Comparison of ENCODE assay signal across 18 cellular contexts in the genomic region with DNA sequence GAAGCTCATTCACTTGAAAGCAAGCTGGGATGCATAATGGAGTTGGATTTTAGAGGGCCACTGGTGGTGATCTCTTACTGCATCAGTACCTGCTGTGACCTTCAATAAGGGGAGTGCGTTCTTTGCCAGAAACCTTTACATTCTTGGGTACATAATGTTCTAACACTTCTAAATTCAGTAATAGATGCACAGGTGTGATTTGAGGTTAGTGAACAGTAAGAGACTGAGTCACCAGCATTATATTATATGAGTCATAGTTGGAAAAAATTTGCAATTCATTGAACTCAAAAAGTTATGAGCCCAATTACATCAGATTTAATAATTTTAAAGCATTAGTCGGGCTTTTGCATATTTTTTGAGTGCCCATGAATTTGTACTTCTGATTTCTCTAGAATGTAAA.
DNase-seq lines count a peak whose midpoint lies in the region; ATAC-seq, FAIRE-seq and TF ChIP-seq lines count a peak whose summit lies in the region.
"Had no signal": no experiment of that assay in that cellular context is flagged by ENCODE, and none has a peak within 500 bp of the region (broad histone marks: within the 10 kb centered on the region; RNA-seq: fewer than 3 reads in every experiment).

No MANE protein-coding gene starts in this region.

- no TSS peak for BruUV-seq in PC-3 (replicated peaks; lab: Mats Ljungman, UMichigan)

- H3K9ac ChIP-seq in PC-3 (ENCODE audit: low read length) = no peak overlapping the region
- H3K9ac ChIP-seq: BLaER1 treated with 17β-estradiol and CSF1 and Interleukin-3, amounts not matched to agents 10 nM and 100 nM had no signal

- H3K9me2 ChIP-seq in PC-3 (replicated peaks; ENCODE audit: low read length) = no peaks in the 10 kb centered on the region

- no peaks in the 10 kb centered on the region for H3F3A ChIP-seq in PC-3 (ENCODE audit: low read length, unreplicated experiment)

- H3K27me3 ChIP-seq in PC-3 (ENCODE audit: low read length) (0 out of 2 replicates have a peak, but pooled peaks cover 8% of the 10 kb centered on the region), bronchial epithelial cell (ENCODE audit: control insufficient read depth, insufficient read depth, low read length) (no peaks in the 10 kb centered on the region)
- H3K27me3 ChIP-seq: BLaER1 treated with 17β-estradiol and CSF1 and Interleukin-3, amounts not matched to agents 10 nM and 100 nM had no signal

- DNase-seq in DMS53 treated with DMSO at 0.1 percent for 48 hours (lab: John Stamatoyannopoulos, UW; ENCODE audit: unreplicated experiment) (peak; percentile 18), PC-3 (peak; percentile 37), bronchial epithelial cell (ENCODE audit: low read depth) (peak; percentile 53), putamen (ENCODE audit: low spot score) (peak; percentile 62), SKM-1 (lab: John Stamatoyannopoulos, UW; ENCODE audit: unreplicated experiment) (no peak)
- DNase-seq: Calu3; CD8-positive, alpha-beta T cell; DMS79; H7; NCI-H1105; NCI-H524 treated with DMSO at 0.1 percent for 48 hours had no signal

- H3K27ac ChIP-seq in PC-3 (ENCODE audit: low read length) = no peak overlapping the region
- H3K27ac ChIP-seq: BLaER1 treated with 17β-estradiol and CSF1 and Interleukin-3, amounts not matched to agents 10 nM and 100 nM; HL-60 had no signal

- no peak for FAIRE-seq in bronchial epithelial cell (lab: Jason Lieb, UNC)
- FAIRE-seq: GM12892, GM18507 had no signal

- H3K4me3 ChIP-seq in PC-3 (ENCODE audit: low read length) = no peak overlapping the region
- H3K4me3 ChIP-seq in bronchial epithelial cell (ENCODE audit: low read depth, low read length) = no peak overlapping the region
- H3K4me3 ChIP-seq: BLaER1 treated with 17β-estradiol and CSF1 and Interleukin-3, amounts not matched to agents 10 nM and 100 nM had no signal

- H3K36me3 ChIP-seq in PC-3 (ENCODE audit: low read depth, low read length) = no peaks in the 10 kb centered on the region
- H3K36me3 ChIP-seq in bronchial epithelial cell (ENCODE audit: control insufficient read depth, insufficient read depth, low read length) = no peaks in the 10 kb centered on the region
- H3K36me3 ChIP-seq: BLaER1 treated with 17β-estradiol and CSF1 and Interleukin-3, amounts not matched to agents 10 nM and 100 nM had no signal

- POLR2A ChIA-PET in PC-3 (lab: Charles Lee; ENCODE audit: unreplicated experiment) = no interaction called here

- no peak overlapping the region for H2AFZ ChIP-seq in PC-3 (ENCODE audit: low read length)

- CTCF ChIA-PET in PC-3 (lab: Charles Lee) = no interaction called here

- H4K20me1 ChIP-seq in PC-3 (ENCODE audit: low read length) = no peaks in the 10 kb centered on the region
- H4K20me1 ChIP-seq: BLaER1 treated with 17β-estradiol and CSF1 and Interleukin-3, amounts not matched to agents 10 nM and 100 nM had no signal

- no peak overlapping the region for H3K4me2 ChIP-seq in PC-3 (ENCODE audit: low read length)
- H3K4me2 ChIP-seq: BLaER1 treated with 17β-estradiol and CSF1 and Interleukin-3, amounts not matched to agents 10 nM and 100 nM had no signal

- intact Hi-C loops in PC-3 (cut with micrococcal nuclease) = no loop called here

- no peaks in the 10 kb centered on the region for H3K79me2 ChIP-seq in PC-3 (ENCODE audit: low read length)

- H3K9me3 ChIP-seq in PC-3 (ENCODE audit: low read length) = no peaks in the 10 kb centered on the region
- H3K9me3 ChIP-seq: BLaER1 treated with 17β-estradiol and CSF1 and Interleukin-3, amounts not matched to agents 10 nM and 100 nM had no signal

- TF ChIP-seq CTCF in PC-3 (conservative IDR thresholded peaks at IDR 0.05; ENCODE audit: low read depth, low read length) (no peak), bronchial epithelial cell (IDR thresholded peaks at IDR 0.05; ENCODE audit: insufficient read depth, low read length, severe bottlenecking) (no peak)

- ATAC-seq in PC-3 (no peak), GM18511 (IDR thresholded peaks at IDR 0.05; ENCODE audit: unreplicated experiment) (no peak), HG02981 (IDR thresholded peaks at IDR 0.05; ENCODE audit: unreplicated experiment) (no peak)
- ATAC-seq: CD8-positive, alpha-beta T cell; Right ventricle myocardium inferior had no signal

- no peaks in the 10 kb centered on the region; the same call in 1 of the 2 replicates for H3K4me1 ChIP-seq in PC-3 (ENCODE audit: insufficient read depth, low read length)
- H3K4me1 ChIP-seq: BLaER1 treated with 17β-estradiol and CSF1 and Interleukin-3, amounts not matched to agents 10 nM and 100 nM had no signal
